ENCODE assay signal across 28 cellular contexts in the genomic region with DNA sequence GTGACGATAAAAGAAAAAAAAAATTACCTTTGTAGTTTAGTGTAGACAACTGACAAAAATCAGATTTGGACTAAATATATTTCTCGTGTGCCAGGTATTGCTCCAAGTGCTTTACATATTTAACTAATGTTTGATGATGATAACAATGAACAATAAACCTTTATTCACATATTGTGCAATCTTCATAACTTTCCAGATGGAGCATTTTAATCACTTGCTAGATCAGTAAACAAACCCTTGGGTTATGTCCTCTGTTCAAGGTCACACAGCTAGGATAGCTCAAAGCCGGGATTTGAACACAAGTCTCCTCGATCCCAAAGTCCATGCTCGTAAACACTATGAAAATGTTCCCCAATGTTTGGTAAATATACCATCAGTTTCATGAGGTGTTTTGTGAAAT.
"Had no signal": no experiment of that assay in that cellular context is flagged by ENCODE, and none has a peak within 500 bp of the region (broad histone marks: within the 10 kb centered on the region; RNA-seq: fewer than 3 reads in every experiment).

No MANE protein-coding gene starts in this region.

- H3K36me3 ChIP-seq: breast epithelium, heart left ventricle, thoracic aorta, upper lobe of left lung had no signal

- H3K27ac Mint-ChIP-seq: activated CD8-positive, alpha-beta T cell treated with anti-CD3 and anti-CD28 coated beads, Interleukin-2, amount 10 ng/mL, durations not matched to agents 7 days and 5 days; activated naive CD4-positive, alpha-beta T cell treated with anti-CD3 and anti-CD28 coated beads, Interleukin-2, amount 50 U/mL, for 24 hours; endodermal cell; naive thymus-derived CD4-positive, alpha-beta T cell; stimulated activated naive B cell treated with anti-CD40 and anti-IgM and Interleukin-4, amounts not matched to agents 10 μg/mL and 1 μg/mL and 100 μg/mL, for 72 hours had no signal

- H3K27me3 Mint-ChIP-seq: activated naive CD4-positive, alpha-beta T cell treated with anti-CD3 and anti-CD28 coated beads, Interleukin-2, amount 50 U/mL, for 24 hours; central memory CD8-positive, alpha-beta T cell; naive thymus-derived CD4-positive, alpha-beta T cell; stimulated activated naive B cell treated with anti-CD40 and anti-IgM and Interleukin-4, amounts not matched to agents 10 μg/mL and 1 μg/mL and 100 μg/mL, for 72 hours had no signal

- H3K9me3 Mint-ChIP-seq: activated naive CD4-positive, alpha-beta T cell treated with anti-CD3 and anti-CD28 coated beads, Interleukin-2, amount 50 U/mL, for 24 hours; central memory CD8-positive, alpha-beta T cell; endodermal cell; neural crest cell had no signal

- DNase-seq: activated CD4-positive, alpha-beta T cell treated with anti-CD3 and anti-CD28 coated beads for 1 hour; activated CD4-positive, alpha-beta T cell treated with anti-CD3 and anti-CD28 coated beads, Interleukin-2, amount 50 U/mL, for 1 hour; activated CD8-positive, alpha-beta T cell treated with anti-CD3 and anti-CD28 coated beads, Interleukin-2, amount 10 ng/mL, durations not matched to agents 7 days and 5 days; activated gamma-delta T cell treated with Interleukin-2 at 50 U/mL for 16 hours; activated T-cell treated with anti-CD3 and anti-CD28 coated beads, Interleukin-2, amount 50 U/mL, for 1 hour; cortex of kidney; endodermal cell; heart left ventricle; islet precursor cell; left cardiac atrium; naive thymus-derived CD4-positive, alpha-beta T cell; occipital lobe; posterior cingulate gyrus; stimulated activated CD4-positive, alpha-beta T cell treated with anti-CD3 and anti-CD28 coated beads, Interleukin-15, amount 100 ng/mL, for 24 hours; stimulated activated CD8-positive, alpha-beta memory T cell treated with anti-CD3 and anti-CD28 coated beads, Interleukin-4, amount 100 ng/mL, for 48 hours; stimulated activated naive B cell treated with anti-CD40 and anti-IgM and Interleukin-4, amounts not matched to agents 10 μg/mL and 1 μg/mL and 100 μg/mL, for 72 hours; T-helper 9 cell; upper lobe of left lung had no signal

- H3K4me2 ChIP-seq: smooth muscle cell had no signal

- H3K4me3 ChIP-seq: breast epithelium, heart left ventricle, lung, smooth muscle cell, thoracic aorta, upper lobe of left lung had no signal

- FAIRE-seq: astrocyte had no signal

- H3K27ac ChIP-seq: epithelial cell of prostate, thoracic aorta, upper lobe of left lung had no signal

- ATAC-seq: activated CD8-positive, alpha-beta T cell treated with anti-CD3 and anti-CD28 coated beads, Interleukin-2, amount 10 ng/mL, durations not matched to agents 7 days and 5 days; heart left ventricle; left cardiac atrium; naive thymus-derived CD4-positive, alpha-beta T cell; sciatic nerve; stimulated activated naive B cell treated with anti-CD40 and anti-IgM and Interleukin-4, amounts not matched to agents 10 μg/mL and 1 μg/mL and 100 μg/mL, for 72 hours had no signal

- H3K4me3 Mint-ChIP-seq: activated CD8-positive, alpha-beta T cell treated with anti-CD3 and anti-CD28 coated beads, Interleukin-2, amount 10 ng/mL, durations not matched to agents 7 days and 5 days; activated naive CD4-positive, alpha-beta T cell treated with anti-CD3 and anti-CD28 coated beads, Interleukin-2, amount 50 U/mL, for 24 hours; central memory CD8-positive, alpha-beta T cell; endodermal cell; naive thymus-derived CD4-positive, alpha-beta T cell; neural crest cell; stimulated activated naive B cell treated with anti-CD40 and anti-IgM and Interleukin-4, amounts not matched to agents 10 μg/mL and 1 μg/mL and 100 μg/mL, for 72 hours had no signal

- H3K9me3 ChIP-seq: breast epithelium, heart left ventricle, thoracic aorta, upper lobe of left lung had no signal

- H3K27me3 ChIP-seq: breast epithelium, heart left ventricle, upper lobe of left lung had no signal
